In genomic region chr14:37116933-37117844, GRCh38 we compare ENCODE assay signal across 9 cellular contexts. TPM values are rescaled to one million over a fixed set of nuclear protein-coding genes. Genes with fewer than 3 reads are reported as not detected.
DNase-seq lines count a peak whose midpoint lies in the region; ATAC-seq and TF ChIP-seq lines count a peak whose summit lies in the region.
"Had no signal": no experiment of that assay in that cellular context is flagged by ENCODE, and none has a peak within 500 bp of the region (broad histone marks: within the 10 kb centered on the region; RNA-seq: fewer than 3 reads in every experiment).

No MANE protein-coding gene starts in this region.

- ATAC-seq in left lung, result peak; percentile 28
- ATAC-seq in GM21529 (IDR thresholded peaks at IDR 0.05; ENCODE audit: unreplicated experiment), result no peak
- no peak for ATAC-seq in aorta (ENCODE audit: low FRiP score)
- ATAC-seq: heart right ventricle had no signal

- no peaks in the 10 kb centered on the region for H3K79me2 ChIP-seq in SK-N-SH (ENCODE audit: insufficient read depth)

- H3K4me3 ChIP-seq in astrocyte of the spinal cord (ENCODE audit: low read depth, low read length) (no peak overlapping the region), left lung (no peak overlapping the region), SK-N-SH (ENCODE audit: low read depth in 2 of 2, low read length in 1 of 2) (no peak overlapping the region), aorta (ENCODE audit: low read length in 2 of 2) (peak overlapping the region in 1 of 2 donors; percentile 41)
- H3K4me3 ChIP-seq: heart right ventricle had no signal

- H3K4me2 ChIP-seq in SK-N-SH, result no peak overlapping the region

- H3K9ac ChIP-seq in SK-N-SH, result no peak overlapping the region

- CTCF ChIA-PET in SK-N-SH (lab: Yijun Ruan, JAX), result no interaction called here

- WGBS in SK-N-SH (ENCODE audit: low lambda C conversion rate), result 2% methylated on average over 5 of the region's 5 CpGs
- WGBS in aorta, 2 donors, result 11 to 20% methylated on average over 5 of the region's 5 CpGs

- no peak overlapping the region for H3K27ac ChIP-seq in left lung
- H3K27ac ChIP-seq in SK-N-SH (ENCODE audit: low read depth in 2 of 2, low read length in 1 of 2), result no peak overlapping the region
- no peak overlapping the region for H3K27ac ChIP-seq in aorta (ENCODE audit: low read depth in 1 of 2, low read length in 2 of 2)
- H3K27ac ChIP-seq: heart right ventricle had no signal

- no peaks in the 10 kb centered on the region for H3K9me2 ChIP-seq in SK-N-SH

- peak; percentile 6 for DNase-seq in DMS53 treated with DMSO at 0.1 percent for 48 hours (lab: John Stamatoyannopoulos, UW; ENCODE audit: unreplicated experiment)
- peak; percentile 71 for DNase-seq in LoVo (ENCODE audit: low spot score)
- peak; percentile 82 for DNase-seq in astrocyte of the spinal cord (ENCODE audit: low read depth, low spot score)
- DNase-seq in left lung, result no peak
- DNase-seq in SK-N-SH, result no peak
- no peak for DNase-seq in nucleus accumbens (lab: John Stamatoyannopoulos, UW)
- no peak for DNase-seq in aorta
- DNase-seq: heart right ventricle had no signal

- H3K27me3 ChIP-seq in left lung (no peaks in the 10 kb centered on the region), SK-N-SH (ENCODE audit: insufficient read depth) (no peaks in the 10 kb centered on the region), aorta (ENCODE audit: control insufficient read depth in 1 of 2, insufficient read depth in 2 of 2, low read length in 1 of 2) (no peaks in the 10 kb centered on the region)
- H3K27me3 ChIP-seq: heart right ventricle had no signal

- no peak for TF ChIP-seq EP300 in SK-N-SH (IDR thresholded peaks at IDR 0.05; ENCODE audit: borderline replicate concordance in 1 of 2, low read depth in 1 of 2, low read length in 1 of 2)

- no peaks in the 10 kb centered on the region for H4K20me1 ChIP-seq in SK-N-SH (ENCODE audit: insufficient read depth)

- H2AFZ ChIP-seq in SK-N-SH (ENCODE audit: low read depth), result no peak overlapping the region

- H3K36me3 ChIP-seq in left lung (no peaks in the 10 kb centered on the region), SK-N-SH (replicated peaks in 1 of 2; ENCODE audit: control insufficient read depth in 1 of 2, insufficient read depth in 2 of 2, low read length in 1 of 2) (no peaks in the 10 kb centered on the region), aorta (ENCODE audit: control insufficient read depth in 1 of 2, insufficient read depth in 2 of 2, low read length in 1 of 2) (no peaks in the 10 kb centered on the region)
- H3K36me3 ChIP-seq: heart right ventricle had no signal

- intact Hi-C loops in left lung (cut with DNase I), result no loop called here
- intact Hi-C loops in aorta (cut with DNase I), result loop anchor here (5.0 to 10.0 kb wide), 2 partner anchors 80 to 172 kb away; no protein-coding TSS in a partner anchor

- POLR2A ChIA-PET in SK-N-SH (lab: Yijun Ruan, JAX), result no interaction called here

- in situ Hi-C loops in astrocyte of the spinal cord (cut with HindIII; ENCODE audit: low sequenced_read_pairs), result no loop called here

- TF ChIP-seq CTCF in astrocyte of the spinal cord (IDR thresholded peaks at IDR 0.05; ENCODE audit: low read depth, low read length), result peak; percentile 73
- TF ChIP-seq CTCF in left lung (IDR thresholded peaks at IDR 0.05), result no peak
- no peak for TF ChIP-seq CTCF in SK-N-SH (IDR thresholded peaks at IDR 0.05)

- H3K4me1 ChIP-seq in left lung (no peaks in the 10 kb centered on the region), SK-N-SH (ENCODE audit: control insufficient read depth in 1 of 2, insufficient read depth in 2 of 2, low read depth in 1 of 2, low read length in 1 of 2) (no peaks in the 10 kb centered on the region), aorta (ENCODE audit: control insufficient read depth in 1 of 2, insufficient read depth in 2 of 2, low read length in 2 of 2) (no peaks in the 10 kb centered on the region)
- H3K4me1 ChIP-seq: heart right ventricle had no signal

- TF ChIP-seq RAD21 in SK-N-SH (IDR thresholded peaks at IDR 0.05; ENCODE audit: low read length), result no peak

- H3F3A ChIP-seq in SK-N-SH (replicated peaks; ENCODE audit: insufficient read depth), result no peaks in the 10 kb centered on the region

- peaks cover 0 to 4% of the 10 kb centered on the region in 2 donors for H3K9me3 ChIP-seq in left lung
- no peaks in the 10 kb centered on the region for H3K9me3 ChIP-seq in SK-N-SH
- no peaks in the 10 kb centered on the region for H3K9me3 ChIP-seq in aorta (ENCODE audit: control insufficient read depth, low read length)

TF ChIP-seq in SK-N-SH, 30 proteins besides CTCF, POLR2A, EP300 and RAD21:
- TF ChIP-seq MXI1 (IDR thresholded peaks at IDR 0.05; ENCODE audit: low read depth, low read length), result no peak

RNA-seq across cellular contexts. Expression of gene SLC25A21, which starts 55.2 kb away (rescaled TPM):
- 1 to 10 TPM in 1 of 2 donors, under 1 TPM in 1; 0.47 to 1.0 TPM for total RNA-seq in left lung
- not detected in 2 replicates for polyA plus RNA-seq in SK-N-SH (2012; rRNA removed)
- not detected in 2 replicates for polyA plus RNA-seq in SK-N-SH (2012; cell fraction: cytosol; rRNA removed)
- polyA plus RNA-seq in SK-N-SH (2012; cell fraction: nucleus; rRNA removed), result not detected in 2 replicates
- total RNA-seq in aorta, result 1 to 10 TPM in 1 of 2 donors, under 1 TPM in 1; 0.65 to 1.3 TPM
- polyA plus RNA-seq in aorta, result 1 to 10 TPM in 1 of 2 donors, not detected in 1; 1.4 TPM

Comparison
In these comparisons a context has a peak if more than half of its experiments do, and no peak if none do; other contexts are left out.
1. DNase-seq: peak in DMS53 treated with DMSO at 0.1 percent for 48 hours (single experiment), LoVo (single experiment) and astrocyte of the spinal cord (single experiment); none in left lung (0 of 2), SK-N-SH (single experiment), nucleus accumbens (0 of 56) and aorta (0 of 2).
2. intact Hi-C loops: an anchor here in aorta (5.0 to 10.0 kb wide); none called in left lung.